Comparison of ENCODE assay signal across 1 cellular context in genomic region chr9:137049544-137050449, GRCh38.
TF ChIP-seq lines count a peak whose summit lies in the region.

No MANE protein-coding gene starts in this region.

TF ChIP-seq in SK-N-SH treated with all-trans-retinoic acid at 6 μM for 48 hours, 23 proteins besides CTCF, POLR2A, EP300 and RAD21:
- TF ChIP-seq TOX (CRISPR knock-in tag; IDR thresholded peaks at IDR 0.05; ENCODE audit: borderline replicate concordance) (no peak), PPARA (CRISPR knock-in tag; IDR thresholded peaks at IDR 0.05; ENCODE audit: borderline replicate concordance) (no peak), CREB5 (CRISPR knock-in tag; IDR thresholded peaks at IDR 0.05; ENCODE audit: low read depth) (no peak), ZNF565 (CRISPR knock-in tag; conservative IDR thresholded peaks at IDR 0.05; ENCODE audit: low read depth) (no peak)
TF ChIP-seq in SK-N-SH treated with all-trans-retinoic acid at 6 μM for 48 hours: peak in this region for 0.
